In genomic region chr9:34010979-34011378, GRCh38 we compare ENCODE assay signal across 11 cellular contexts. TPM values are rescaled to one million over a fixed set of nuclear protein-coding genes. Genes with fewer than 3 reads are reported as not detected.
DNase-seq lines count a peak whose midpoint lies in the region; ATAC-seq and TF ChIP-seq lines count a peak whose summit lies in the region.
"Had no signal": no experiment of that assay in that cellular context is flagged by ENCODE, and none has a peak within 500 bp of the region (broad histone marks: within the 10 kb centered on the region; RNA-seq: fewer than 3 reads in every experiment).

No MANE protein-coding gene starts in this region.

- H3K36me3 ChIP-seq in MM.1S (replicated peaks; ENCODE audit: insufficient read depth, low read length): peaks cover 5% of the 10 kb centered on the region; the same call in 1 of the 2 replicates
- H3K36me3 ChIP-seq in prostate gland: no peaks in the 10 kb centered on the region
- H3K36me3 ChIP-seq in HAP-1 (replicated peaks): peaks cover 11% of the 10 kb centered on the region

- peaks cover 2% of the 10 kb centered on the region for H3K4me1 Mint-ChIP-seq in activated CD4-positive, alpha-beta T cell treated with anti-CD3 and anti-CD28 coated beads, Interleukin-2, amount 10 ng/mL, durations not matched to agents 24 days and 14 days
- H3K4me1 Mint-ChIP-seq in chondrocyte (ENCODE audit: low read depth): no peaks in the 10 kb centered on the region
- H3K4me1 Mint-ChIP-seq: activated naive CD4-positive, alpha-beta T cell treated with anti-CD3 and anti-CD28 coated beads, Interleukin-2, amount 10 ng/mL, durations not matched to agents 7 days and 5 days; T-cell had no signal

- H3K27ac ChIP-seq in MM.1S (ENCODE audit: low read length) (no peak overlapping the region), prostate gland (no peak overlapping the region)

- no peak for ATAC-seq in GM21423 (IDR thresholded peaks at IDR 0.05; ENCODE audit: unreplicated experiment)
- ATAC-seq: T-cell had no signal

- TF ChIP-seq POLR2A in prostate gland (IDR thresholded peaks at IDR 0.05): no peak

- no peaks in the 10 kb centered on the region for H3K9me3 ChIP-seq in MM.1S (replicated peaks; ENCODE audit: insufficient read depth, low read length)
- no peaks in the 10 kb centered on the region for H3K9me3 ChIP-seq in prostate gland
- H3K9me3 ChIP-seq in HAP-1: no peaks in the 10 kb centered on the region
- H3K9me3 ChIP-seq: Caco-2 had no signal

- DNase-seq in activated CD4-positive, alpha-beta T cell treated with anti-CD3 and anti-CD28 coated beads, Interleukin-2, amount 10 ng/mL, durations not matched to agents 24 days and 14 days: peak; percentile 62
- no peak for DNase-seq in activated CD4-positive, alpha-beta T cell treated with anti-CD3 and anti-CD28 coated beads, Interleukin-2, amount 50 U/mL, for 4 hours
- DNase-seq in MM.1S: peak; percentile 41
- no peak for DNase-seq in chondrocyte (ENCODE audit: low spot score)
- DNase-seq in prostate gland (ENCODE audit: low spot score): no peak
- DNase-seq in HAP-1 (ENCODE audit: low spot score in 2 of 2): no peak
- no peak for DNase-seq in cerebellum (ENCODE audit: low spot score)
- DNase-seq: activated naive CD4-positive, alpha-beta T cell treated with anti-CD3 and anti-CD28 coated beads, Interleukin-2, amount 10 ng/mL, durations not matched to agents 7 days and 5 days had no signal

- no peaks in the 10 kb centered on the region for H3K9me2 ChIP-seq in MM.1S (replicated peaks; ENCODE audit: insufficient read depth, low read length)

- H3K9ac ChIP-seq in MM.1S (ENCODE audit: low read length): no peak overlapping the region

- peaks cover 78% of the 10 kb centered on the region for H3K79me2 ChIP-seq in MM.1S (ENCODE audit: low read length)

- H3K4me3 Mint-ChIP-seq in activated CD4-positive, alpha-beta T cell treated with anti-CD3 and anti-CD28 coated beads, Interleukin-2, amount 10 ng/mL, durations not matched to agents 24 days and 14 days: no peak overlapping the region
- no peak overlapping the region for H3K4me3 Mint-ChIP-seq in chondrocyte (ENCODE audit: unreplicated experiment)
- H3K4me3 Mint-ChIP-seq: activated naive CD4-positive, alpha-beta T cell treated with anti-CD3 and anti-CD28 coated beads, Interleukin-2, amount 10 ng/mL, durations not matched to agents 7 days and 5 days; T-cell had no signal

- no peak overlapping the region for H3K4me2 ChIP-seq in MM.1S (ENCODE audit: low read depth, low read length)

- no peaks in the 10 kb centered on the region for H3K9me3 Mint-ChIP-seq in activated CD4-positive, alpha-beta T cell treated with anti-CD3 and anti-CD28 coated beads, Interleukin-2, amount 10 ng/mL, durations not matched to agents 24 days and 14 days
- no peaks in the 10 kb centered on the region for H3K9me3 Mint-ChIP-seq in chondrocyte (ENCODE audit: low read depth)
- H3K9me3 Mint-ChIP-seq: activated naive CD4-positive, alpha-beta T cell treated with anti-CD3 and anti-CD28 coated beads, Interleukin-2, amount 10 ng/mL, durations not matched to agents 7 days and 5 days; T-cell had no signal

- H2AFZ ChIP-seq in MM.1S (ENCODE audit: low read length): no peak overlapping the region

- peaks cover 8% of the 10 kb centered on the region; the same call in 1 of the 2 replicates for H3F3A ChIP-seq in MM.1S (ENCODE audit: insufficient read depth, low read length)

- no peaks in the 10 kb centered on the region for H3K27me3 Mint-ChIP-seq in activated CD4-positive, alpha-beta T cell treated with anti-CD3 and anti-CD28 coated beads, Interleukin-2, amount 10 ng/mL, durations not matched to agents 24 days and 14 days
- no peaks in the 10 kb centered on the region for H3K27me3 Mint-ChIP-seq in chondrocyte (ENCODE audit: low read depth)
- H3K27me3 Mint-ChIP-seq: activated naive CD4-positive, alpha-beta T cell treated with anti-CD3 and anti-CD28 coated beads, Interleukin-2, amount 10 ng/mL, durations not matched to agents 7 days and 5 days; T-cell had no signal

- H3K27me3 ChIP-seq in MM.1S (replicated peaks; ENCODE audit: insufficient read depth, low read length): no peaks in the 10 kb centered on the region
- no peaks in the 10 kb centered on the region for H3K27me3 ChIP-seq in prostate gland (replicated peaks; ENCODE audit: insufficient read depth)
- H3K27me3 ChIP-seq in HAP-1 (ENCODE audit: low read depth): no peaks in the 10 kb centered on the region

- H3K27ac Mint-ChIP-seq in activated CD4-positive, alpha-beta T cell treated with anti-CD3 and anti-CD28 coated beads, Interleukin-2, amount 10 ng/mL, durations not matched to agents 24 days and 14 days: no peak overlapping the region
- no peak overlapping the region for H3K27ac Mint-ChIP-seq in chondrocyte (ENCODE audit: unreplicated experiment)
- H3K27ac Mint-ChIP-seq: activated naive CD4-positive, alpha-beta T cell treated with anti-CD3 and anti-CD28 coated beads, Interleukin-2, amount 10 ng/mL, durations not matched to agents 7 days and 5 days; T-cell had no signal

- in situ Hi-C loops in HAP-1 (cut with MboI; ENCODE audit: low sequenced_read_pairs): no loop called here

- intact Hi-C loops in activated CD4-positive, alpha-beta T cell treated with anti-CD3 and anti-CD28 coated beads, Interleukin-2, amount 10 ng/mL, durations not matched to agents 24 days and 14 days (cut with micrococcal nuclease): no loop called here
- intact Hi-C loops in prostate gland (cut with DNase I): no loop called here

- H3K4me3 ChIP-seq in MM.1S (ENCODE audit: low read length) (no peak overlapping the region), prostate gland (no peak overlapping the region), HAP-1 (no peak overlapping the region)

- WGBS in prostate gland: 61% methylated on average over 4 of the region's 4 CpGs

- H3K4me1 ChIP-seq in MM.1S (ENCODE audit: low read length) (no peaks in the 10 kb centered on the region), prostate gland (replicated peaks) (no peaks in the 10 kb centered on the region), HAP-1 (no peaks in the 10 kb centered on the region)

- no peaks in the 10 kb centered on the region; the same call in 1 of the 2 replicates for H4K20me1 ChIP-seq in MM.1S (ENCODE audit: insufficient read depth, low read length)

- H3K36me3 Mint-ChIP-seq in activated CD4-positive, alpha-beta T cell treated with anti-CD3 and anti-CD28 coated beads, Interleukin-2, amount 10 ng/mL, durations not matched to agents 24 days and 14 days (ENCODE audit: low read depth): peaks cover 25% of the 10 kb centered on the region
- peaks cover 12% of the 10 kb centered on the region for H3K36me3 Mint-ChIP-seq in chondrocyte (ENCODE audit: low read depth)

- TF ChIP-seq CTCF in MM.1S (IDR thresholded peaks at IDR 0.05; ENCODE audit: low read length) (peak; percentile 42), chondrocyte (IDR thresholded peaks at IDR 0.05) (peak; percentile 77), prostate gland (IDR thresholded peaks at IDR 0.05) (peak in 3 of 4 experiments; percentile 23 to 36 (median 35))

RNA-seq across cellular contexts. Expression of gene UBAP2, which starts 37.7 kb away (rescaled TPM):
- 51.8 and 55.6 TPM in 2 replicates for total RNA-seq in activated CD4-positive, alpha-beta T cell treated with anti-CD3 and anti-CD28 coated beads, Interleukin-2, amount 10 ng/mL, durations not matched to agents 24 days and 14 days
- total RNA-seq in chondrocyte: 53.9 to 63.0 TPM (median 56.3 TPM) in 3 replicates
- 10 to 100 TPM; 29.8 to 52.8 TPM for total RNA-seq in prostate gland
- 47.7 TPM for total RNA-seq in cerebellum

Comparison
In these comparisons a context has a peak if more than half of its experiments do, and no peak if none do; other contexts are left out.
1. DNase-seq: peak in activated CD4-positive, alpha-beta T cell treated with anti-CD3 and anti-CD28 coated beads, Interleukin-2, amount 10 ng/mL, durations not matched to agents 24 days and 14 days (single experiment) and MM.1S (single experiment); none in activated CD4-positive, alpha-beta T cell treated with anti-CD3 and anti-CD28 coated beads, Interleukin-2, amount 50 U/mL, for 4 hours (0 of 2), chondrocyte (single experiment), prostate gland (single experiment), HAP-1 (0 of 2) and cerebellum (single experiment).
2. Peak in every context shown above with its lines, with median percentiles within 50 percentile points of each other: CTCF ChIP-seq.